8 cellular contexts compared by ENCODE assay signal in genomic region chr2:206275274-206276160, GRCh38. TPM values are rescaled to one million over a fixed set of nuclear protein-coding genes. Genes with fewer than 3 reads are reported as not detected.
DNase-seq lines count a peak whose midpoint lies in the region; ATAC-seq lines count a peak whose summit lies in the region.

No MANE protein-coding gene starts in this region.

- intact Hi-C loops in activated T-helper 2 cell treated with anti-CD3 and anti-CD28 coated beads, Interferon-gamma antibody, Interleukin-2, Interleukin-4, amounts not matched to agents 10 μg/mL and 5 μg/mL and 100 μg/mL, durations not matched to agents 14 hours and 24 hours and 36 hours (cut with micrococcal nuclease) = loop anchor here (2.0 to 10.0 kb wide), 3 partner anchors 25 to 191 kb away; partner anchors contain the start of genes EEF1B2, INO80D and NDUFS1
- intact Hi-C loops in left cardiac atrium (cut with DNase I) = loop anchor here in 1 of 2 donors (5.0 kb wide), 1 partner anchor 113 kb away; no protein-coding TSS in a partner anchor

- peaks cover 52% of the 10 kb centered on the region for H3K27me3 Mint-ChIP-seq in activated CD4-positive, alpha-beta T cell treated with anti-CD3 and anti-CD28 coated beads, Interleukin-2, amount 10 ng/mL, durations not matched to agents 7 days and 5 days
- H3K27me3 Mint-ChIP-seq in activated T-helper 2 cell treated with anti-CD3 and anti-CD28 coated beads, Interferon-gamma antibody, Interleukin-2, Interleukin-4, amounts not matched to agents 10 μg/mL and 5 μg/mL and 100 μg/mL, durations not matched to agents 14 hours and 24 hours and 36 hours (ENCODE audit: low read depth) = peaks cover 57% of the 10 kb centered on the region

- CTCF ChIA-PET in activated CD4-positive, alpha-beta T cell treated with anti-CD3 and anti-CD28 coated beads, Interleukin-2, amount 10 ng/mL, durations not matched to agents 7 days and 5 days (lab: Charles Lee) = interaction anchor here (1.0 kb wide), 2 partner anchors 10 to 21 kb away, joined by 3 read pairs; no protein-coding TSS in a partner anchor

- H3K9me3 Mint-ChIP-seq in activated CD4-positive, alpha-beta T cell treated with anti-CD3 and anti-CD28 coated beads, Interleukin-2, amount 10 ng/mL, durations not matched to agents 7 days and 5 days = no peaks in the 10 kb centered on the region
- H3K9me3 Mint-ChIP-seq in activated T-helper 2 cell treated with anti-CD3 and anti-CD28 coated beads, Interferon-gamma antibody, Interleukin-2, Interleukin-4, amounts not matched to agents 10 μg/mL and 5 μg/mL and 100 μg/mL, durations not matched to agents 14 hours and 24 hours and 36 hours = no peaks in the 10 kb centered on the region

- peak overlapping the region; percentile 59 for H3K4me3 ChIP-seq in rectal smooth muscle tissue (ENCODE audit: low read length)

- peak overlapping the region; percentile 40 for H3K27ac ChIP-seq in rectal smooth muscle tissue (ENCODE audit: low read depth, low read length)

- H3K4me1 ChIP-seq in rectal smooth muscle tissue (ENCODE audit: control insufficient read depth, insufficient read depth, low read length) = no peaks in the 10 kb centered on the region

- POLR2A ChIA-PET in activated CD4-positive, alpha-beta T cell treated with anti-CD3 and anti-CD28 coated beads, Interleukin-2, amount 10 ng/mL, durations not matched to agents 7 days and 5 days (lab: Charles Lee) = interaction anchor here (0.5 kb wide), 2 partner anchors 76 to 1253 kb away, joined by 3 to 4 read pairs; no protein-coding TSS in a partner anchor

- peaks cover 8% of the 10 kb centered on the region for H3K27me3 ChIP-seq in rectal smooth muscle tissue (ENCODE audit: control insufficient read depth, insufficient read depth, low read length)

- peak; percentile 58 for DNase-seq in activated CD4-positive, alpha-beta T cell treated with anti-CD3 and anti-CD28 coated beads, Interleukin-2, amount 10 ng/mL, durations not matched to agents 7 days and 5 days
- no peak for DNase-seq in activated CD4-positive, alpha-beta T cell treated with anti-CD3 and anti-CD28 coated beads, Interleukin-2, amount 50 U/mL, for 48 hours
- peak; percentile 65 for DNase-seq in H4 (ENCODE audit: low spot score)
- DNase-seq in M059J (ENCODE audit: low read depth) = peak; percentile 75
- no peak for DNase-seq in activated T-helper 2 cell treated with anti-CD3 and anti-CD28 coated beads, Interferon-gamma antibody, Interleukin-2, Interleukin-4, amounts not matched to agents 10 μg/mL and 5 μg/mL and 100 μg/mL, durations not matched to agents 14 hours and 24 hours and 36 hours (ENCODE audit: low spot score)
- DNase-seq in left cardiac atrium = no peak
- DNase-seq in NCI-H2107 (lab: John Stamatoyannopoulos, UW) = no peak

- peak overlapping the region; percentile 42 for H3K9ac ChIP-seq in rectal smooth muscle tissue (ENCODE audit: low read length)

- peak overlapping the region; percentile 77 for H3K4me3 Mint-ChIP-seq in activated CD4-positive, alpha-beta T cell treated with anti-CD3 and anti-CD28 coated beads, Interleukin-2, amount 10 ng/mL, durations not matched to agents 7 days and 5 days
- peak overlapping the region; percentile 87 for H3K4me3 Mint-ChIP-seq in activated T-helper 2 cell treated with anti-CD3 and anti-CD28 coated beads, Interferon-gamma antibody, Interleukin-2, Interleukin-4, amounts not matched to agents 10 μg/mL and 5 μg/mL and 100 μg/mL, durations not matched to agents 14 hours and 24 hours and 36 hours (ENCODE audit: low read depth)

- H3K36me3 ChIP-seq in rectal smooth muscle tissue (ENCODE audit: control insufficient read depth, insufficient read depth, low read length) = no peaks in the 10 kb centered on the region

- H3K27ac Mint-ChIP-seq in activated CD4-positive, alpha-beta T cell treated with anti-CD3 and anti-CD28 coated beads, Interleukin-2, amount 10 ng/mL, durations not matched to agents 7 days and 5 days = peak overlapping the region; percentile 89
- peak overlapping the region; percentile 82 for H3K27ac Mint-ChIP-seq in activated T-helper 2 cell treated with anti-CD3 and anti-CD28 coated beads, Interferon-gamma antibody, Interleukin-2, Interleukin-4, amounts not matched to agents 10 μg/mL and 5 μg/mL and 100 μg/mL, durations not matched to agents 14 hours and 24 hours and 36 hours

- peaks cover 3% of the 10 kb centered on the region for H3K36me3 Mint-ChIP-seq in activated CD4-positive, alpha-beta T cell treated with anti-CD3 and anti-CD28 coated beads, Interleukin-2, amount 10 ng/mL, durations not matched to agents 7 days and 5 days (ENCODE audit: low read depth)
- peaks cover 3% of the 10 kb centered on the region for H3K36me3 Mint-ChIP-seq in activated T-helper 2 cell treated with anti-CD3 and anti-CD28 coated beads, Interferon-gamma antibody, Interleukin-2, Interleukin-4, amounts not matched to agents 10 μg/mL and 5 μg/mL and 100 μg/mL, durations not matched to agents 14 hours and 24 hours and 36 hours (ENCODE audit: low read depth)

- ATAC-seq in left cardiac atrium = peak; percentile 29 to 32

- peaks cover 19% of the 10 kb centered on the region for H3K4me1 Mint-ChIP-seq in activated CD4-positive, alpha-beta T cell treated with anti-CD3 and anti-CD28 coated beads, Interleukin-2, amount 10 ng/mL, durations not matched to agents 7 days and 5 days
- H3K4me1 Mint-ChIP-seq in activated T-helper 2 cell treated with anti-CD3 and anti-CD28 coated beads, Interferon-gamma antibody, Interleukin-2, Interleukin-4, amounts not matched to agents 10 μg/mL and 5 μg/mL and 100 μg/mL, durations not matched to agents 14 hours and 24 hours and 36 hours (ENCODE audit: low read depth) = peaks cover 16% of the 10 kb centered on the region

RNA-seq across cellular contexts. Expression of gene ZDBF2, which starts 1.1 kb away (rescaled TPM):
- 10 to 100 TPM in 1 of 2 experiments, 1 to 10 TPM in 1; 9.7 to 12.4 TPM for total RNA-seq in activated CD4-positive, alpha-beta T cell treated with anti-CD3 and anti-CD28 coated beads, Interleukin-2, amount 10 ng/mL, durations not matched to agents 7 days and 5 days
- total RNA-seq in H4 (2014; rRNA removed; shearing (Covaris generic)) = 4.1 and 6.1 TPM in 2 replicates
- 7.5 and 9.1 TPM in 2 replicates for total RNA-seq in M059J (2014; rRNA removed; shearing (Covaris generic))
- total RNA-seq in activated T-helper 2 cell treated with anti-CD3 and anti-CD28 coated beads, Interferon-gamma antibody, Interleukin-2, Interleukin-4, amounts not matched to agents 10 μg/mL and 5 μg/mL and 100 μg/mL, durations not matched to agents 14 hours and 24 hours and 36 hours = 10.8 TPM in 2 replicates
- 10 to 100 TPM in 1 of 2 donors, 1 to 10 TPM in 1; 8.5 to 10.4 TPM for total RNA-seq in left cardiac atrium

Comparison
In these comparisons a context has a peak if more than half of its experiments do, and no peak if none do; other contexts are left out.
1. DNase-seq: peak in activated CD4-positive, alpha-beta T cell treated with anti-CD3 and anti-CD28 coated beads, Interleukin-2, amount 10 ng/mL, durations not matched to agents 7 days and 5 days (single experiment), H4 (single experiment) and M059J (single experiment); none in activated CD4-positive, alpha-beta T cell treated with anti-CD3 and anti-CD28 coated beads, Interleukin-2, amount 50 U/mL, for 48 hours (0 of 2), activated T-helper 2 cell treated with anti-CD3 and anti-CD28 coated beads, Interferon-gamma antibody, Interleukin-2, Interleukin-4, amounts not matched to agents 10 μg/mL and 5 μg/mL and 100 μg/mL, durations not matched to agents 14 hours and 24 hours and 36 hours (single experiment), left cardiac atrium (single experiment) and NCI-H2107 (single experiment).